Comparison of ENCODE assay signal across 28 cellular contexts in genomic region chr2:234537929-234538328, GRCh38.
"Had no signal": no experiment of that assay in that cellular context is flagged by ENCODE, and none has a peak within 500 bp of the region (broad histone marks: within the 10 kb centered on the region; RNA-seq: fewer than 3 reads in every experiment).

No MANE protein-coding gene starts in this region.

- H3K27me3 Mint-ChIP-seq: stimulated activated naive CD8-positive, alpha-beta T cell treated with anti-CD3 and anti-CD28 coated beads, Interleukin-15, amount 100 ng/mL, for 72 hours; type B pancreatic cell had no signal

- H3K4me3 ChIP-seq: stomach, suprapubic skin, testis, thoracic aorta, thyroid gland, tibial artery, tibial nerve, transverse colon, upper lobe of left lung, upper lobe of right lung, uterus, vagina had no signal

- H3K27ac Mint-ChIP-seq: stimulated activated effector memory CD8-positive, alpha-beta T cell treated with anti-CD3 and anti-CD28 coated beads, Interleukin-12 subunit alpha, Interleukin-12 subunit beta, amount 100 ng/mL, for 72 hours; stimulated activated memory B cell treated with anti-CD40 and anti-IgM and Interleukin-4, amounts not matched to agents 10 μg/mL and 1 μg/mL and 100 μg/mL, for 72 hours; stimulated activated naive B cell treated with anti-CD40 and anti-IgM and Interleukin-4, amounts not matched to agents 10 μg/mL and 1 μg/mL and 100 μg/mL, for 72 hours; stimulated activated naive CD8-positive, alpha-beta T cell treated with anti-CD3 and anti-CD28 coated beads, Interleukin-15, amount 100 ng/mL, for 72 hours; stimulated activated naive CD8-positive, alpha-beta T cell treated with anti-CD3 and anti-CD28 coated beads, Interleukin-15, Interleukin-2, amounts not matched to agents 100 ng/mL and 50 ng/mL, for 24 hours; type B pancreatic cell had no signal

- DNase-seq: stimulated activated CD4-positive, alpha-beta T cell treated with anti-CD3 and anti-CD28 coated beads, Interleukin-2, amount 100 ng/mL, for 48 hours; stimulated activated CD4-positive, alpha-beta T cell treated with anti-CD3 and anti-CD28 coated beads, Interleukin-4, amount 100 ng/mL, for 1 hour; stimulated activated CD4-positive, alpha-beta T cell treated with anti-CD3 and anti-CD28 coated beads, Interleukin-4, amount 100 ng/mL, for 24 hours; stimulated activated CD4-positive, alpha-beta T cell treated with anti-CD3 and anti-CD28 coated beads, Interleukin-4, amount 100 ng/mL, for 4 hours; stimulated activated CD8-positive, alpha-beta memory T cell treated with anti-CD3 and anti-CD28 coated beads, Interleukin-4, amount 100 ng/mL, for 48 hours; stimulated activated naive B cell treated with anti-CD40 and anti-IgM and Interleukin-4, amounts not matched to agents 10 μg/mL and 1 μg/mL and 100 μg/mL, for 72 hours; stimulated activated naive CD4-positive, alpha-beta T cell; stimulated activated naive CD4-positive, alpha-beta T cell treated with Interleukin-2 at 50 U/mL for 16 hours; stimulated activated naive CD8-positive, alpha-beta T cell treated with anti-CD3 and anti-CD28 coated beads, Interleukin-15, amount 100 ng/mL, for 72 hours; stimulated activated naive CD8-positive, alpha-beta T cell treated with anti-CD3 and anti-CD28 coated beads, Interleukin-15, Interleukin-2, amounts not matched to agents 100 U/mL and 50 U/mL, for 24 hours; stomach; substantia nigra; testis; thyroid gland; tibial artery; transverse colon; trophoblast cell; upper lobe of left lung; upper lobe of right lung; uterus had no signal

- H3K36me3 Mint-ChIP-seq: stimulated activated effector memory CD8-positive, alpha-beta T cell treated with anti-CD3 and anti-CD28 coated beads, Interleukin-12 subunit alpha, Interleukin-12 subunit beta, amount 100 ng/mL, for 72 hours; stimulated activated memory B cell treated with anti-CD40 and anti-IgM and Interleukin-4, amounts not matched to agents 10 μg/mL and 1 μg/mL and 100 μg/mL, for 72 hours; stimulated activated naive B cell treated with anti-CD40 and anti-IgM and Interleukin-4, amounts not matched to agents 10 μg/mL and 1 μg/mL and 100 μg/mL, for 72 hours; type B pancreatic cell had no signal

- H3K27ac ChIP-seq: stomach, suprapubic skin, testis, thoracic aorta, thyroid gland, tibial artery, tibial nerve, transverse colon, upper lobe of left lung, upper lobe of right lung, uterus, vagina had no signal

- H3K4me1 ChIP-seq: stomach, suprapubic skin, testis, thyroid gland, tibial artery, tibial nerve, transverse colon, upper lobe of left lung, upper lobe of right lung, uterus, vagina had no signal

- H3K9me3 ChIP-seq: testis, thoracic aorta, thyroid gland, transverse colon, upper lobe of right lung, uterus, vagina had no signal

- H3K36me3 ChIP-seq: stomach, suprapubic skin, thoracic aorta, thyroid gland, tibial artery, tibial nerve, transverse colon, upper lobe of left lung, upper lobe of right lung, uterus, vagina had no signal

- H3K4me1 Mint-ChIP-seq: stimulated activated effector memory CD8-positive, alpha-beta T cell treated with anti-CD3 and anti-CD28 coated beads, Interleukin-12 subunit alpha, Interleukin-12 subunit beta, amount 100 ng/mL, for 72 hours; stimulated activated memory B cell treated with anti-CD40 and anti-IgM and Interleukin-4, amounts not matched to agents 10 μg/mL and 1 μg/mL and 100 μg/mL, for 72 hours; stimulated activated naive B cell treated with anti-CD40 and anti-IgM and Interleukin-4, amounts not matched to agents 10 μg/mL and 1 μg/mL and 100 μg/mL, for 72 hours; stimulated activated naive CD8-positive, alpha-beta T cell treated with anti-CD3 and anti-CD28 coated beads, Interleukin-15, amount 100 ng/mL, for 72 hours had no signal

- ATAC-seq: stimulated activated effector memory CD8-positive, alpha-beta T cell treated with anti-CD3 and anti-CD28 coated beads, Interleukin-12 subunit alpha, Interleukin-12 subunit beta, amount 100 ng/mL, for 72 hours; stimulated activated memory B cell treated with anti-CD40 and anti-IgM and Interleukin-4, amounts not matched to agents 10 μg/mL and 1 μg/mL and 100 μg/mL, for 72 hours; stimulated activated naive B cell treated with anti-CD40 and anti-IgM and Interleukin-4, amounts not matched to agents 10 μg/mL and 1 μg/mL and 100 μg/mL, for 72 hours; stimulated activated naive CD8-positive, alpha-beta T cell treated with anti-CD3 and anti-CD28 coated beads, Interleukin-15, amount 100 ng/mL, for 72 hours; stimulated activated naive CD8-positive, alpha-beta T cell treated with anti-CD3 and anti-CD28 coated beads, Interleukin-15, Interleukin-2, amounts not matched to agents 100 U/mL and 50 U/mL, for 24 hours; upper lobe of right lung had no signal

- H3K27me3 ChIP-seq: testis, thyroid gland, upper lobe of left lung, upper lobe of right lung, uterus, vagina had no signal

- H3K4me3 Mint-ChIP-seq: stimulated activated effector memory CD8-positive, alpha-beta T cell treated with anti-CD3 and anti-CD28 coated beads, Interleukin-12 subunit alpha, Interleukin-12 subunit beta, amount 100 ng/mL, for 72 hours; stimulated activated memory B cell treated with anti-CD40 and anti-IgM and Interleukin-4, amounts not matched to agents 10 μg/mL and 1 μg/mL and 100 μg/mL, for 72 hours; stimulated activated naive B cell treated with anti-CD40 and anti-IgM and Interleukin-4, amounts not matched to agents 10 μg/mL and 1 μg/mL and 100 μg/mL, for 72 hours; stimulated activated naive CD8-positive, alpha-beta T cell treated with anti-CD3 and anti-CD28 coated beads, Interleukin-15, amount 100 ng/mL, for 72 hours; stimulated activated naive CD8-positive, alpha-beta T cell treated with anti-CD3 and anti-CD28 coated beads, Interleukin-15, Interleukin-2, amounts not matched to agents 100 ng/mL and 50 ng/mL, for 24 hours; type B pancreatic cell had no signal

- H3K9me3 Mint-ChIP-seq: type B pancreatic cell had no signal
